In the genomic region with DNA sequence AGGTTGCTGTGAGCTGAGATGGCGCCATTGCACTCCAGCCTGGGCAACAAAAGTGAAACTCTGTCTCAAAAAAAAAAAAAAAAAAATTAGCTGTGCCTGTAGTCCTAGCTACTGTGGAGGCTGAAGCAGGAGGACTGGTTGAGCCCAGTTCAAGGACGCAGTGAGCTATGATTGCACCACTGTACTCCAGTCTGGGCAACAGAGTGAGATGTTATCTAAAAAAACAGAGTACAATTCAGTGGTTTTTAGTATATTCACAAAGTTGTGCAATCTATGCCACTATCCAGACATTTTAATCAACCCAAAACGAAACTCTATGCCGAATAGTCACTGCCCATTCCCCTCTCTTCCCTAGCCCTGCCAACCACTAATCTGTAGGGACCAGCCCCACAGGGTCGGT, we compare ENCODE assay signal across 25 cellular contexts. TPM values are rescaled to one million over a fixed set of nuclear protein-coding genes. Genes with fewer than 3 reads are reported as not detected.
DNase-seq lines count a peak whose midpoint lies in the region; ATAC-seq, FAIRE-seq and TF ChIP-seq lines count a peak whose summit lies in the region.
"Had no signal": no experiment of that assay in that cellular context is flagged by ENCODE, and none has a peak within 500 bp of the region (broad histone marks: within the 10 kb centered on the region; RNA-seq: fewer than 3 reads in every experiment).

No MANE protein-coding gene starts in this region.

- no peak; the same call in 1 of the 2 replicates for TF ChIP-seq CTCF in HepG2 (CRISPR knock-in tag; IDR thresholded peaks at IDR 0.05)
- no peak for TF ChIP-seq CTCF in uterus (IDR thresholded peaks at IDR 0.05)

- FAIRE-seq in HepG2 (lab: Jason Lieb, UNC): peak; percentile 42
- FAIRE-seq: GM12891 had no signal

- H3K27ac ChIP-seq in BLaER1 treated with 17β-estradiol and CSF1 and Interleukin-3, amounts not matched to agents 10 nM and 100 nM: peak overlapping the region in 9 of 11 experiments; percentile 46 to 90 (median 84); a peak in 17 of 22 replicates
- peak overlapping the region; percentile 25 for H3K27ac ChIP-seq in HepG2 (ENCODE audit: extremely low read length, insufficient read depth, low read length)
- H3K27ac ChIP-seq in uterus: no peak overlapping the region
- H3K27ac ChIP-seq: ovary, Peyer's patch, sigmoid colon, SK-N-MC had no signal

- DNase-seq in KBM-7 (peak; percentile 57), adipocyte (ENCODE audit: low read depth) (peak; percentile 13), HepG2 (ENCODE audit: low spot score) (peak; percentile 80), uterus (no peak)
- DNase-seq: activated CD4-positive, CD25-positive, alpha-beta regulatory T cell; activated CD8-positive, alpha-beta T cell treated with anti-CD3 and anti-CD28 coated beads, Interleukin-2, amount 10 ng/mL, durations not matched to agents 7 days and 5 days; activated naive CD4-positive, alpha-beta T cell treated with Interleukin-2 at 50 U/mL for 16 hours; activated T-cell treated with anti-CD3 and anti-CD28 coated beads, Interleukin-2, amount 50 U/mL, for 1 hour; MM.1S; NCI-H187 treated with DMSO at 0.1 percent for 48 hours; NCI-H226; NCI-H82; Peyer's patch; sigmoid colon; T-helper 9 cell had no signal

- TF ChIP-seq EP300 in HepG2 (IDR thresholded peaks at IDR 0.05; ENCODE audit: low read depth in 2 of 2, low read length in 2 of 2): no peak; a peak in 1 of 4 replicates
- no peak for TF ChIP-seq EP300 in HepG2 (CRISPR knock-in tag; IDR thresholded peaks at IDR 0.05; ENCODE audit: borderline replicate concordance)

- TF ChIP-seq POLR2A in HepG2 (IDR thresholded peaks at IDR 0.05; ENCODE audit: insufficient read depth in 1 of 2, low read depth in 2 of 2, low read length in 2 of 2) (no peak), uterus (IDR thresholded peaks at IDR 0.05) (no peak)

- 3% methylated on average over 5 of the region's 5 CpGs for WGBS in HepG2 (ENCODE audit: low lambda C conversion rate)

- TF ChIP-seq RAD21 in HepG2 (CRISPR knock-in tag; IDR thresholded peaks at IDR 0.05): no peak

- POLR2A ChIA-PET in HepG2 (lab: Yijun Ruan, JAX): interaction anchor here (0.6 to 2.2 kb wide), 6 partner anchors 9 to 95 kb away, joined by 3 to 11 read pairs (median 3); a partner anchor contains a TSS

- H3K4me3 ChIP-seq in BLaER1 treated with 17β-estradiol and CSF1 and Interleukin-3, amounts not matched to agents 10 nM and 100 nM: peak overlapping the region in 4 of 10 experiments; percentile 36 to 50 (median 43); a peak in 4 of 20 replicates
- H3K4me3 ChIP-seq in adipocyte (ENCODE audit: low read length) (no peak overlapping the region), HepG2 (replicated peaks in 1 of 3; ENCODE audit: insufficient read depth in 1 of 3, low read depth in 2 of 3, low read length in 3 of 3) (peak overlapping the region; percentile 28 to 53 (median 30); a peak in 5 of 6 replicates), uterus (no peak overlapping the region)
- H3K4me3 ChIP-seq: HAP-1, ovary, Peyer's patch, sigmoid colon, SK-N-MC had no signal

- no peaks in the 10 kb centered on the region for H3K79me2 ChIP-seq in HepG2 (ENCODE audit: insufficient read depth, low read length)

- no peaks in the 10 kb centered on the region for H3K36me3 ChIP-seq in BLaER1 treated with 17β-estradiol and CSF1 and Interleukin-3, amounts not matched to agents 10 nM and 100 nM
- H3K36me3 ChIP-seq in adipocyte (ENCODE audit: control insufficient read depth, insufficient read depth, low read length, severe bottlenecking) (no peaks in the 10 kb centered on the region), HepG2 (replicated peaks in 1 of 2; ENCODE audit: control insufficient read depth in 1 of 2, insufficient read depth in 2 of 2, low read length in 2 of 2) (no peaks in the 10 kb centered on the region), uterus (no peaks in the 10 kb centered on the region)
- H3K36me3 ChIP-seq: HAP-1, ovary, Peyer's patch, sigmoid colon had no signal

- peaks cover 11 to 59% (median 43%) of the 10 kb centered on the region in 10 experiments for H3K4me1 ChIP-seq in BLaER1 treated with 17β-estradiol and CSF1 and Interleukin-3, amounts not matched to agents 10 nM and 100 nM
- no peaks in the 10 kb centered on the region for H3K4me1 ChIP-seq in adipocyte (ENCODE audit: control insufficient read depth, insufficient read depth, low read length)
- peaks cover 20% of the 10 kb centered on the region for H3K4me1 ChIP-seq in HepG2 (ENCODE audit: insufficient read depth, low read length)
- no peaks in the 10 kb centered on the region for H3K4me1 ChIP-seq in uterus
- H3K4me1 ChIP-seq: HAP-1, Peyer's patch, sigmoid colon had no signal

- peak overlapping the region; percentile 68 to 87 (median 79) for H3K4me2 ChIP-seq in BLaER1 treated with 17β-estradiol and CSF1 and Interleukin-3, amounts not matched to agents 10 nM and 100 nM
- H3K4me2 ChIP-seq in HepG2 (ENCODE audit: low read depth, low read length): peak overlapping the region; percentile 70

- in situ Hi-C loops in KBM-7 (cut with MboI; ENCODE audit: low pct_unique_long_range_greater_than_20kb, low sequenced_read_pairs) (no loop called here), HepG2 (cut with HindIII; ENCODE audit: extremely low pct_ligation_motif_present, low pct_unique_long_range_greater_than_20kb) (no loop called here)

- CTCF ChIA-PET in HepG2 (lab: Yijun Ruan, JAX; ENCODE audit: low intra/inter-chr PET ratio, low total read pairs): interaction anchor here (2.7 kb wide), 1 partner anchor 20 kb away, joined by 23 read pairs; no protein-coding TSS in a partner anchor

- H4K20me1 ChIP-seq in BLaER1 treated with 17β-estradiol and CSF1 and Interleukin-3, amounts not matched to agents 10 nM and 100 nM: no peaks in the 10 kb centered on the region
- H4K20me1 ChIP-seq in HepG2 (ENCODE audit: insufficient read depth, low read length): no peaks in the 10 kb centered on the region

- intact Hi-C loops in HepG2 (cut with micrococcal nuclease; ENCODE audit: unreplicated experiment) (loop anchor here (1.0 kb wide), 1 partner anchor 20 kb away; no protein-coding TSS in a partner anchor), uterus (cut with DNase I; ENCODE audit: low total_unique reads) (no loop called here)

- H3K9ac ChIP-seq in BLaER1 treated with 17β-estradiol and CSF1 and Interleukin-3, amounts not matched to agents 10 nM and 100 nM: peak overlapping the region in 9 of 11 experiments; percentile 31 to 77 (median 73); a peak in 17 of 22 replicates
- H3K9ac ChIP-seq in adipocyte (ENCODE audit: low read length) (no peak overlapping the region), HepG2 (ENCODE audit: insufficient read depth, low read depth, low read length) (no peak overlapping the region)

- peak; percentile 88 for ATAC-seq in HepG2
- no peak for ATAC-seq in HG02678 (IDR thresholded peaks at IDR 0.05; ENCODE audit: unreplicated experiment)
- no peak for ATAC-seq in HG03045 (IDR thresholded peaks at IDR 0.05; ENCODE audit: unreplicated experiment)
- ATAC-seq: activated CD8-positive, alpha-beta T cell treated with anti-CD3 and anti-CD28 coated beads, Interleukin-2, amount 10 ng/mL, durations not matched to agents 7 days and 5 days had no signal

- peaks cover 0 to 7% (median 0%) of the 10 kb centered on the region in 11 experiments; a peak in 3 of 22 replicates for H3K9me3 ChIP-seq in BLaER1 treated with 17β-estradiol and CSF1 and Interleukin-3, amounts not matched to agents 10 nM and 100 nM (replicated peaks in 1 of 11)
- H3K9me3 ChIP-seq in adipocyte (ENCODE audit: control insufficient read depth, low read length) (no peaks in the 10 kb centered on the region), HepG2 (ENCODE audit: low read length) (no peaks in the 10 kb centered on the region), uterus (no peaks in the 10 kb centered on the region)
- H3K9me3 ChIP-seq: HAP-1, ovary, Peyer's patch, sigmoid colon had no signal

- H3K27me3 ChIP-seq in BLaER1 treated with 17β-estradiol and CSF1 and Interleukin-3, amounts not matched to agents 10 nM and 100 nM: no peaks in the 10 kb centered on the region
- H3K27me3 ChIP-seq in adipocyte (replicated peaks; ENCODE audit: control insufficient read depth, insufficient read depth, low read length): peaks cover 8% of the 10 kb centered on the region
- H3K27me3 ChIP-seq in HepG2 (ENCODE audit: control insufficient read depth in 1 of 2, insufficient read depth in 2 of 2, low read length in 2 of 2): peaks cover 0 to 3% of the 10 kb centered on the region in 2 experiments; a peak in 2 of 5 replicates
- H3K27me3 ChIP-seq in uterus: no peaks in the 10 kb centered on the region
- H3K27me3 ChIP-seq: ovary, Peyer's patch, sigmoid colon had no signal

- BruUV-seq in HepG2 (replicated peaks; lab: Mats Ljungman, UMichigan): no TSS peak

- no peak overlapping the region for H2AFZ ChIP-seq in HepG2 (ENCODE audit: low read length)

RNA-seq across cellular contexts. Expression of a gene that starts 25.1 kb away (rescaled TPM):
- total RNA-seq in HepG2 (2016; rRNA removed; fragmentation: Illumina TruSeq; extraction: Trizol) (not detected in 2 replicates), uterus (1 to 10 TPM in 1 of 4 donors, under 1 TPM in 2, not detected in 1; 0.49 to 5.1 (median 0.97) TPM)
- not detected in 2 replicates for total RNA-seq in HepG2 (2016; cell fraction: cytosol; rRNA removed; fragmentation: Illumina TruSeq; extraction: Trizol; ENCODE audit: low read depth)
- not detected in 2 replicates for total RNA-seq in HepG2 (2016; cell fraction: insoluble cytoplasmic fraction; rRNA removed; fragmentation: Illumina TruSeq; extraction: Trizol)
- not detected in 2 replicates for total RNA-seq in HepG2 (2016; cell fraction: membrane; rRNA removed; fragmentation: Illumina TruSeq; extraction: Trizol)
- total RNA-seq in HepG2 (2016; cell fraction: nucleus; rRNA removed; fragmentation: Illumina TruSeq; extraction: Trizol): not detected in 2 replicates
- polyA plus RNA-seq in HepG2 (2011; rRNA removed): not detected in 2 replicates
- polyA plus RNA-seq in HepG2 (2011; cell fraction: cytosol; rRNA removed): not detected in 2 replicates
- not detected in 2 replicates for polyA plus RNA-seq in HepG2 (2011; cell fraction: nucleus; rRNA removed)
- polyA plus RNA-seq in HepG2 (2012): not detected in 2 replicates
- not detected in 2 replicates for polyA plus RNA-seq in HepG2 (2016; cell fraction: cytosol; fragmentation: Illumina TruSeq; extraction: Trizol; ENCODE audit: low read depth)
- not detected in 2 replicates for polyA plus RNA-seq in HepG2 (2016; cell fraction: insoluble cytoplasmic fraction; fragmentation: Illumina TruSeq; extraction: Trizol; ENCODE audit: low read depth)
- polyA plus RNA-seq in HepG2 (2016; cell fraction: membrane; fragmentation: Illumina TruSeq; extraction: Trizol; ENCODE audit: low read depth): not detected in 2 replicates
- not detected in 2 replicates for polyA plus RNA-seq in HepG2 (2016; cell fraction: nucleus; fragmentation: Illumina TruSeq; extraction: Trizol; ENCODE audit: insufficient read depth, low read depth)
- not detected in 2 replicates for polyA minus RNA-seq in HepG2 (2011; rRNA and poly(A)+ RNA removed; ENCODE audit: low replicate concordance)
- polyA minus RNA-seq in HepG2 (2011; cell fraction: cytosol; rRNA and poly(A)+ RNA removed): not detected in 2 replicates
- polyA minus RNA-seq in HepG2 (2011; cell fraction: nucleus; rRNA and poly(A)+ RNA removed): not detected in 2 replicates
- total RNA-seq: epithelial cell of proximal tubule, kidney epithelial cell, myocyte had no signal

RNA-seq across cellular contexts. Expression of a gene that starts 41.7 kb away (rescaled TPM):
- total RNA-seq in HepG2 (2016; rRNA removed; fragmentation: Illumina TruSeq; extraction: Trizol): 218 and 244 TPM in 2 replicates
- total RNA-seq in HepG2 (2016; cell fraction: cytosol; rRNA removed; fragmentation: Illumina TruSeq; extraction: Trizol; ENCODE audit: low read depth): 87.1 and 92.9 TPM in 2 replicates
- 223 and 253 TPM in 2 replicates for total RNA-seq in HepG2 (2016; cell fraction: insoluble cytoplasmic fraction; rRNA removed; fragmentation: Illumina TruSeq; extraction: Trizol)
- total RNA-seq in HepG2 (2016; cell fraction: membrane; rRNA removed; fragmentation: Illumina TruSeq; extraction: Trizol): 152 and 159 TPM in 2 replicates
- total RNA-seq in HepG2 (2016; cell fraction: nucleus; rRNA removed; fragmentation: Illumina TruSeq; extraction: Trizol): 99.3 and 115 TPM in 2 replicates
- 130 and 137 TPM in 2 replicates for polyA plus RNA-seq in HepG2 (2011; rRNA removed)
- polyA plus RNA-seq in HepG2 (2011; cell fraction: cytosol; rRNA removed): 103 and 170 TPM in 2 replicates
- 80.0 and 88.2 TPM in 2 replicates for polyA plus RNA-seq in HepG2 (2011; cell fraction: nucleus; rRNA removed)
- 123 and 130 TPM in 2 replicates for polyA plus RNA-seq in HepG2 (2012)
- 105 and 118 TPM in 2 replicates for polyA plus RNA-seq in HepG2 (2016; cell fraction: cytosol; fragmentation: Illumina TruSeq; extraction: Trizol; ENCODE audit: low read depth)
- 245 and 255 TPM in 2 replicates for polyA plus RNA-seq in HepG2 (2016; cell fraction: insoluble cytoplasmic fraction; fragmentation: Illumina TruSeq; extraction: Trizol; ENCODE audit: low read depth)
- 133 and 135 TPM in 2 replicates for polyA plus RNA-seq in HepG2 (2016; cell fraction: membrane; fragmentation: Illumina TruSeq; extraction: Trizol; ENCODE audit: low read depth)
- 215 and 218 TPM in 2 replicates for polyA plus RNA-seq in HepG2 (2016; cell fraction: nucleus; fragmentation: Illumina TruSeq; extraction: Trizol; ENCODE audit: insufficient read depth, low read depth)
- 1.2 and 248 TPM in 2 replicates for polyA minus RNA-seq in HepG2 (2011; rRNA and poly(A)+ RNA removed; ENCODE audit: low replicate concordance)
- 160 and 171 TPM in 2 replicates for polyA minus RNA-seq in HepG2 (2011; cell fraction: cytosol; rRNA and poly(A)+ RNA removed)
- polyA minus RNA-seq in HepG2 (2011; cell fraction: nucleus; rRNA and poly(A)+ RNA removed): 30.1 and 34.9 TPM in 2 replicates
- total RNA-seq in uterus: 10 to 100 TPM; 16.7 to 54.3 (median 23.1) TPM

RNA-seq across cellular contexts. Expression of a gene that starts 57.4 kb away (rescaled TPM):
- total RNA-seq in HepG2 (2016; rRNA removed; fragmentation: Illumina TruSeq; extraction: Trizol) (0.07 and 0.15 TPM in 2 replicates), uterus (under 1 TPM in 1 of 4 donors, not detected in 3; under 0.01 TPM)
- total RNA-seq in HepG2 (2016; cell fraction: cytosol; rRNA removed; fragmentation: Illumina TruSeq; extraction: Trizol; ENCODE audit: low read depth): 0.18 and 0.30 TPM in 2 replicates
- 0.09 TPM in 2 replicates for total RNA-seq in HepG2 (2016; cell fraction: insoluble cytoplasmic fraction; rRNA removed; fragmentation: Illumina TruSeq; extraction: Trizol)
- 0.17 and 0.22 TPM in 2 replicates for total RNA-seq in HepG2 (2016; cell fraction: membrane; rRNA removed; fragmentation: Illumina TruSeq; extraction: Trizol)
- not detected in 2 replicates for total RNA-seq in HepG2 (2016; cell fraction: nucleus; rRNA removed; fragmentation: Illumina TruSeq; extraction: Trizol)
- polyA plus RNA-seq in HepG2 (2011; rRNA removed): 0.01 and 0.04 TPM in 2 replicates
- 0.01 TPM in 1 of 2 replicates, not detected in the other for polyA plus RNA-seq in HepG2 (2011; cell fraction: cytosol; rRNA removed)
- polyA plus RNA-seq in HepG2 (2011; cell fraction: nucleus; rRNA removed): not detected in 2 replicates
- polyA plus RNA-seq in HepG2 (2012): 0.11 TPM in 1 of 2 replicates, not detected in the other
- 0.35 and 0.42 TPM in 2 replicates for polyA plus RNA-seq in HepG2 (2016; cell fraction: cytosol; fragmentation: Illumina TruSeq; extraction: Trizol; ENCODE audit: low read depth)
- 0.12 and 0.16 TPM in 2 replicates for polyA plus RNA-seq in HepG2 (2016; cell fraction: insoluble cytoplasmic fraction; fragmentation: Illumina TruSeq; extraction: Trizol; ENCODE audit: low read depth)
- 0.26 and 0.42 TPM in 2 replicates for polyA plus RNA-seq in HepG2 (2016; cell fraction: membrane; fragmentation: Illumina TruSeq; extraction: Trizol; ENCODE audit: low read depth)
- polyA plus RNA-seq in HepG2 (2016; cell fraction: nucleus; fragmentation: Illumina TruSeq; extraction: Trizol; ENCODE audit: insufficient read depth, low read depth): 0.13 TPM in 1 of 2 replicates, not detected in the other
- 0.05 TPM in 1 of 2 replicates, not detected in the other for polyA minus RNA-seq in HepG2 (2011; rRNA and poly(A)+ RNA removed; ENCODE audit: low replicate concordance)
- not detected in 2 replicates for polyA minus RNA-seq in HepG2 (2011; cell fraction: cytosol; rRNA and poly(A)+ RNA removed)
- polyA minus RNA-seq in HepG2 (2011; cell fraction: nucleus; rRNA and poly(A)+ RNA removed): not detected in 2 replicates
- total RNA-seq: activated CD8-positive, alpha-beta T cell treated with anti-CD3 and anti-CD28 coated beads, Interleukin-2, amount 10 ng/mL, durations not matched to agents 7 days and 5 days; epithelial cell of proximal tubule; kidney epithelial cell; myocyte had no signal
- polyA plus RNA-seq: ovary had no signal

RNA-seq across cellular contexts. Expression of a gene that starts 57.7 kb away (rescaled TPM):
- total RNA-seq in HepG2 (2016; rRNA removed; fragmentation: Illumina TruSeq; extraction: Trizol) (0.22 and 0.38 TPM in 2 replicates), uterus (1 to 10 TPM in 1 of 4 donors, under 1 TPM in 2, not detected in 1; 0.26 to 2.4 (median 0.83) TPM)
- total RNA-seq in HepG2 (2016; cell fraction: cytosol; rRNA removed; fragmentation: Illumina TruSeq; extraction: Trizol; ENCODE audit: low read depth): 0.10 TPM in 1 of 2 replicates, not detected in the other
- total RNA-seq in HepG2 (2016; cell fraction: insoluble cytoplasmic fraction; rRNA removed; fragmentation: Illumina TruSeq; extraction: Trizol): 0.10 and 0.35 TPM in 2 replicates
- 0.06 TPM in 1 of 2 replicates, not detected in the other for total RNA-seq in HepG2 (2016; cell fraction: membrane; rRNA removed; fragmentation: Illumina TruSeq; extraction: Trizol)
- total RNA-seq in HepG2 (2016; cell fraction: nucleus; rRNA removed; fragmentation: Illumina TruSeq; extraction: Trizol): 0.28 and 0.34 TPM in 2 replicates
- polyA plus RNA-seq in HepG2 (2011; rRNA removed): 1.6 and 3.8 TPM in 2 replicates
- polyA plus RNA-seq in HepG2 (2011; cell fraction: cytosol; rRNA removed): 0.94 and 1.1 TPM in 2 replicates
- polyA plus RNA-seq in HepG2 (2011; cell fraction: nucleus; rRNA removed): 1.1 and 2.5 TPM in 2 replicates
- polyA plus RNA-seq in HepG2 (2012): 2.4 and 2.5 TPM in 2 replicates
- polyA plus RNA-seq in HepG2 (2016; cell fraction: cytosol; fragmentation: Illumina TruSeq; extraction: Trizol; ENCODE audit: low read depth): 0.07 and 0.09 TPM in 2 replicates
- 0.25 and 0.39 TPM in 2 replicates for polyA plus RNA-seq in HepG2 (2016; cell fraction: insoluble cytoplasmic fraction; fragmentation: Illumina TruSeq; extraction: Trizol; ENCODE audit: low read depth)
- polyA plus RNA-seq in HepG2 (2016; cell fraction: membrane; fragmentation: Illumina TruSeq; extraction: Trizol; ENCODE audit: low read depth): 0.13 and 0.23 TPM in 2 replicates
- 0.44 and 1.1 TPM in 2 replicates for polyA plus RNA-seq in HepG2 (2016; cell fraction: nucleus; fragmentation: Illumina TruSeq; extraction: Trizol; ENCODE audit: insufficient read depth, low read depth)
- polyA minus RNA-seq in HepG2 (2011; rRNA and poly(A)+ RNA removed; ENCODE audit: low replicate concordance): 1.7 and 5.3 TPM in 2 replicates
- 0.79 and 1.7 TPM in 2 replicates for polyA minus RNA-seq in HepG2 (2011; cell fraction: cytosol; rRNA and poly(A)+ RNA removed)
- 0.52 and 1.4 TPM in 2 replicates for polyA minus RNA-seq in HepG2 (2011; cell fraction: nucleus; rRNA and poly(A)+ RNA removed)
- total RNA-seq: epithelial cell of proximal tubule, myocyte had no signal

Comparison
In these comparisons a context has a peak if more than half of its experiments do, and no peak if none do; other contexts are left out.
1. H3K27ac ChIP-seq: peak in BLaER1 treated with 17β-estradiol and CSF1 and Interleukin-3, amounts not matched to agents 10 nM and 100 nM (9 of 11) and HepG2 (single experiment); none in uterus (0 of 2).
2. H3K4me3 ChIP-seq: peak in HepG2 (3 of 3); none in adipocyte (single experiment) and uterus (0 of 2).
3. H3K9ac ChIP-seq: peak in BLaER1 treated with 17β-estradiol and CSF1 and Interleukin-3, amounts not matched to agents 10 nM and 100 nM (9 of 11); none in adipocyte (single experiment) and HepG2 (single experiment).
4. DNase-seq: peak in KBM-7 (single experiment), adipocyte (single experiment) and HepG2 (single experiment); none in uterus (0 of 2).